In the genomic region with DNA sequence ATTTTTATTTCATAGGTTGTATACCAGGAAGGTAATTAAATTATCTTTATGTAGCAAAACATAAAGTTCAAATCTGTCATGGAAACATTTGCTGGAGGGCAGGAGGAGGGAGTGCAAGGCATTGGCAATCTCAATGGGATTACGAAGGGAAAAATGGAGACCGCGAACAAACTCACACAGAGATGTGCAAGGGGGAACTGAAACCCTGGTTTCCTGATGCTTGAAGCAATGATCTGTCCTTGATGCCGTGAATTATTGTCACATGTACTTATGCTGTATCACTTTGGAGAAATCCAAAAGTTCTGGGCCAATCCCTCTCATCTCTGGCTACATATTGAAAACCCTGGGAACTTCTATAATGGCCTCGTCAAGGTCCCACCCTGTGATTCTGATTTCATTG, we compare ENCODE assay signal across 26 cellular contexts.
"Had no signal": no experiment of that assay in that cellular context is flagged by ENCODE, and none has a peak within 500 bp of the region (broad histone marks: within the 10 kb centered on the region; RNA-seq: fewer than 3 reads in every experiment).

No MANE protein-coding gene starts in this region.

- H3K4me3 ChIP-seq: K562, PC-9, Peyer's patch, SJCRH30 had no signal

- H3K36me3 ChIP-seq: Peyer's patch, SJCRH30 had no signal

- H3K27me3 ChIP-seq: Peyer's patch, SJCRH30 had no signal

- H3K9ac ChIP-seq: KMS-11 had no signal

- H3K9me3 ChIP-seq: Peyer's patch had no signal

- H3K27ac ChIP-seq: HL-60, KMS-11, PC-9, Peyer's patch, SJCRH30 had no signal

- H3K4me2 ChIP-seq: KMS-11, PC-9 had no signal

- DNase-seq: Kasumi-1, MM.1S, NCI-H1092, NCI-H1105 treated with DMSO at 0.1 percent for 48 hours, NCI-H1417 treated with DMSO at 0.1 percent for 48 hours, NCI-H146, NCI-H1694 treated with DMSO at 0.1 percent for 48 hours, NCI-H1930, NCI-H2081, NCI-H2107, NCI-H2227 treated with DMSO at 0.1 percent for 48 hours, NCI-H524, NCI-H69, NCI-H774, OCI-M1, PC-9, Peyer's patch, SHP77 treated with DMSO at 0.1 percent for 48 hours, SJCRH30, T-helper 1 cell had no signal

- H2AFZ ChIP-seq: PC-9 had no signal

- ATAC-seq: K562, Right ventricle myocardium inferior, SK-N-SH treated with all-trans-retinoic acid at 6 μM for 48 hours had no signal

- H3K4me1 ChIP-seq: Peyer's patch, SJCRH30 had no signal

- FAIRE-seq: HTR-8/SVneo, K562 had no signal
